Comparison of ENCODE assay signal across 1 cellular context in genomic region chr19:2726904-2727639, GRCh38.
TF ChIP-seq lines count a peak whose summit lies in the region.

No MANE protein-coding gene starts in this region.

TF ChIP-seq in WTC11, 78 proteins besides CTCF, POLR2A, EP300 and RAD21 (continued from another document):
- TF ChIP-seq PREB (CRISPR knock-in tag; IDR thresholded peaks at IDR 0.05; ENCODE audit: borderline replicate concordance) (no peak), ESRRA (CRISPR knock-in tag; IDR thresholded peaks at IDR 0.05; ENCODE audit: borderline replicate concordance) (no peak)
